9 cellular contexts compared by ENCODE assay signal in the genomic region with DNA sequence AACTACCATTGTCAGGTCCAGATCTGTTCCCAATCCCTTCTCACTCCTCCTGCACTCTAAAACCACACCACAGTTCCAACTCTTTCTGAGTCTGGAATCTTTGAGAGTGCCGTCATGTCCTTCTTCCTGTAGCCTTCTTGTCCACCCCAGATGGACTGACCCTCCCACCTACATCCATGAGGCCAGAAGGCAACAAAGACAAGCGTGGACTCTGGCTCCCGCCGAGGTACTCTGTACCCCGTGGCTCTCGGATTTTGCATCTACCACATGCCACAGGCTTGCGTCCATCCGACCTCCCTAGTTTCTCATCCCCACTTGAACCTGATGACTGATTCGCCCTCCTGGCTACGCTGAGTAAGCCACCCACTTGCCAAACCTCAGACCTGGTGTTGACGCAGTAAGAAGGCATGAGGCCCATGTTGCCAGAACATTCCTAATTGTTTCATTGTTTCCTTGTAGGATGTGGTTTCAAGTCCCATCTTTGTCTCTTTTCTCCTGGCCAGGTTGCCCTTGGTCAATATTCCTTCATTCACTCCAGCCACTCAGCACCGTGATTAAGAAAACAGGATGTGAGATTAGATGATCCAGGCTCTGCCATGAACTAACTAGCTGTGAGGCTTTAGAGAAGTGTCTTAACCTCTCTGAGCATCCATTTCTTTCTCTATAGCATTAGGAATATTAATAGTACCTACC. TPM values are rescaled to one million over a fixed set of nuclear protein-coding genes. Genes with fewer than 3 reads are reported as not detected.
A peak's percentile ranks its signal among the peaks of the same experiment; 100 is the strongest.
DNase-seq lines count a peak whose midpoint lies in the region; ATAC-seq, FAIRE-seq and TF ChIP-seq lines count a peak whose summit lies in the region.
"Had no signal": no experiment of that assay in that cellular context is flagged by ENCODE, and none has a peak within 500 bp of the region (broad histone marks: within the 10 kb centered on the region; RNA-seq: fewer than 3 reads in every experiment).

No MANE protein-coding gene starts in this region.

- H4K91ac ChIP-seq in trophoblast cell (ENCODE audit: low read depth, low read length), result peak overlapping the region; percentile 84

- peak overlapping the region; percentile 56 for H2BK5ac ChIP-seq in trophoblast cell (ENCODE audit: low read depth, low read length, poor library complexity)

- H3K14ac ChIP-seq in trophoblast cell (ENCODE audit: low read length), result peak overlapping the region; percentile 75

- H3K27me3 ChIP-seq in CD8-positive, alpha-beta memory T cell (ENCODE audit: insufficient read depth, low read length, poor library complexity, severe bottlenecking), result no peaks in the 10 kb centered on the region
- no peaks in the 10 kb centered on the region for H3K27me3 ChIP-seq in trophoblast cell (ENCODE audit: insufficient read depth, low read length)

- peak overlapping the region in 1 of 8 donors; percentile 51 for H3K27ac Mint-ChIP-seq in CD8-positive, alpha-beta memory T cell
- H3K27ac Mint-ChIP-seq: activated naive CD8-positive, alpha-beta T cell treated with anti-CD3 and anti-CD28 coated beads, Interleukin-2, amount 10 ng/mL, durations not matched to agents 7 days and 5 days had no signal

- peak overlapping the region; percentile 70 for H4K8ac ChIP-seq in trophoblast cell (ENCODE audit: low read depth, low read length)

- H3K4me1 Mint-ChIP-seq in CD8-positive, alpha-beta memory T cell, result peaks cover 7 to 8% (median 8%) of the 10 kb centered on the region in 3 donors

- H2AFZ ChIP-seq in trophoblast cell (ENCODE audit: insufficient read depth, low read length, poor library complexity), result peak overlapping the region; percentile 33

- peak; percentile 94 for FAIRE-seq in RCC 7860 (lab: Jason Lieb, UNC)

- peaks cover 3% of the 10 kb centered on the region for H3K4me1 ChIP-seq in CD8-positive, alpha-beta memory T cell (ENCODE audit: insufficient read depth, low read length)
- peaks cover 21 to 22% of the 10 kb centered on the region in 2 experiments for H3K4me1 ChIP-seq in trophoblast cell (ENCODE audit: control insufficient read depth in 1 of 2, insufficient read depth in 2 of 2, low read length in 2 of 2)

- DNase-seq in CD8-positive, alpha-beta memory T cell, result no peak
- DNase-seq in RCC 7860 (ENCODE audit: low spot score) (peak; percentile 100), epithelial cell of proximal tubule (ENCODE audit: low read depth) (peak; percentile 94), trophoblast cell (peak; percentile 77 to 80), AML-193 (lab: John Stamatoyannopoulos, UW) (no peak)
- DNase-seq: activated naive CD8-positive, alpha-beta T cell treated with anti-CD3 and anti-CD28 coated beads, Interleukin-2, amount 10 ng/mL, durations not matched to agents 7 days and 5 days had no signal

- no CpG with 5 or more reads among the region's 12 CpGs for WGBS in trophoblast cell (ENCODE audit: extremely low coverage, insufficient coverage, insufficient read length)

- peak overlapping the region; percentile 39 for H3K27ac ChIP-seq in CD8-positive, alpha-beta memory T cell (ENCODE audit: low read depth, low read length)
- H3K27ac ChIP-seq in trophoblast cell (ENCODE audit: low read depth, low read length), result peak overlapping the region; percentile 60

- H2BK120ac ChIP-seq in trophoblast cell (ENCODE audit: insufficient read depth, low read length, poor library complexity), result peak overlapping the region; percentile 77

- H3K9me3 ChIP-seq in CD8-positive, alpha-beta memory T cell (ENCODE audit: low read length), result no peaks in the 10 kb centered on the region
- H3K9me3 ChIP-seq in trophoblast cell (ENCODE audit: insufficient read depth, low read depth, low read length), result no peaks in the 10 kb centered on the region

- H3K79me2 ChIP-seq in trophoblast cell (ENCODE audit: control insufficient read depth, insufficient read depth, low read length, poor library complexity), result peaks cover 7% of the 10 kb centered on the region

- H3K9me3 Mint-ChIP-seq in CD8-positive, alpha-beta memory T cell, result peaks cover 0 to 4% (median 1%) of the 10 kb centered on the region in 5 donors

- CTCF ChIA-PET in CD8-positive, alpha-beta memory T cell (lab: Charles Lee), result interaction anchor here (0.9 to 5.3 kb wide), 3 partner anchors 74 to 186 kb away, joined by 3 to 62 read pairs (median 51); no protein-coding TSS in a partner anchor

- no peak overlapping the region for H3K9ac ChIP-seq in trophoblast cell (ENCODE audit: low read length)

- peak overlapping the region; percentile 8 for H3K4ac ChIP-seq in trophoblast cell (ENCODE audit: low read depth, low read length)

- H2AK5ac ChIP-seq in trophoblast cell (ENCODE audit: low read length), result peak overlapping the region; percentile 78

- peak overlapping the region; percentile 78 for H2BK12ac ChIP-seq in trophoblast cell (ENCODE audit: low read length)

- peak overlapping the region; percentile 4 for H4K12ac ChIP-seq in trophoblast cell (ENCODE audit: low read depth, low read length)

- H3K4me3 Mint-ChIP-seq in CD8-positive, alpha-beta memory T cell, result no peak overlapping the region
- H3K4me3 Mint-ChIP-seq: activated naive CD8-positive, alpha-beta T cell treated with anti-CD3 and anti-CD28 coated beads, Interleukin-2, amount 10 ng/mL, durations not matched to agents 7 days and 5 days had no signal

- H3K23ac ChIP-seq in trophoblast cell (ENCODE audit: low read length), result no peak overlapping the region

- H3K36me3 Mint-ChIP-seq in CD8-positive, alpha-beta memory T cell, result no peaks in the 10 kb centered on the region

- no peak for TF ChIP-seq CTCF in epithelial cell of proximal tubule (conservative IDR thresholded peaks at IDR 0.05; ENCODE audit: low read depth, low read length)

- peak overlapping the region; percentile 60 for H3K18ac ChIP-seq in trophoblast cell (ENCODE audit: low read length)

- H3K27me3 Mint-ChIP-seq in CD8-positive, alpha-beta memory T cell, result peaks cover 0 to 2% of the 10 kb centered on the region in 2 donors

- H3K4me3 ChIP-seq in CD8-positive, alpha-beta memory T cell (ENCODE audit: low read length), result no peak overlapping the region
- no peak overlapping the region for H3K4me3 ChIP-seq in epithelial cell of proximal tubule (ENCODE audit: low read depth, low read length)
- no peak overlapping the region for H3K4me3 ChIP-seq in trophoblast cell (ENCODE audit: low read depth, low read length)

- ATAC-seq in HG02973 (IDR thresholded peaks at IDR 0.05; ENCODE audit: unreplicated experiment), result no peak
- no peak for ATAC-seq in HG02642 (IDR thresholded peaks at IDR 0.05; ENCODE audit: poor library complexity, unreplicated experiment)
- no peak for ATAC-seq in GM18867 (IDR thresholded peaks at IDR 0.05; ENCODE audit: unreplicated experiment)

- no peaks in the 10 kb centered on the region for H3K36me3 ChIP-seq in CD8-positive, alpha-beta memory T cell (ENCODE audit: insufficient read depth, low read length)
- peaks cover 0 to 2% of the 10 kb centered on the region in 2 experiments for H3K36me3 ChIP-seq in trophoblast cell (ENCODE audit: control insufficient read depth in 1 of 2, insufficient read depth in 2 of 2, low read length in 2 of 2)

- H3K79me1 ChIP-seq in trophoblast cell (ENCODE audit: low read length), result peaks cover 23% of the 10 kb centered on the region

- POLR2A ChIA-PET in CD8-positive, alpha-beta memory T cell (lab: Charles Lee), result no interaction called here

- no peak overlapping the region for H3K4me2 ChIP-seq in trophoblast cell (ENCODE audit: low read length)

RNA-seq across cellular contexts. Expression of gene ZBTB38, which starts 1.1 kb away (rescaled TPM):
- 10 to 100 TPM; 78.6 to 87.1 TPM for total RNA-seq in CD8-positive, alpha-beta memory T cell
- polyA plus RNA-seq in CD8-positive, alpha-beta memory T cell, result 115 TPM
- total RNA-seq in epithelial cell of proximal tubule, result 41.7 and 51.5 TPM in 2 replicates
- polyA plus RNA-seq in trophoblast cell (2013), result 38.2 and 38.5 TPM in 2 replicates

Comparison
In these comparisons a context has a peak if more than half of its experiments do, and no peak if none do; other contexts are left out.
1. DNase-seq: peak in RCC 7860 (single experiment), epithelial cell of proximal tubule (single experiment) and trophoblast cell (2 of 2); none in CD8-positive, alpha-beta memory T cell (0 of 5) and AML-193 (0 of 2).